Comparison of ENCODE assay signal across 29 cellular contexts in genomic region chr7:7704867-7705266, GRCh38.
"Had no signal": no experiment of that assay in that cellular context is flagged by ENCODE, and none has a peak within 500 bp of the region (broad histone marks: within the 10 kb centered on the region; RNA-seq: fewer than 3 reads in every experiment).

No MANE protein-coding gene starts in this region.

- H3K4me1 ChIP-seq: Peyer's patch had no signal

- H3K27ac Mint-ChIP-seq: activated CD4-positive, alpha-beta memory T cell treated with anti-CD3 and anti-CD28 coated beads for 36 hours; activated CD4-positive, alpha-beta T cell treated with anti-CD3 and anti-CD28 coated beads, Interleukin-2, amount 10 ng/mL, durations not matched to agents 7 days and 5 days; activated naive CD4-positive, alpha-beta T cell treated with anti-CD3 and anti-CD28 coated beads, Interleukin-2, amount 50 U/mL, for 72 hours; activated naive CD8-positive, alpha-beta T cell treated with anti-CD3 and anti-CD28 coated beads, Interleukin-2, amount 50 U/mL, for 24 hours; T-helper 17 cell had no signal

- H3K4me3 ChIP-seq: ascending aorta, body of pancreas, cardiac muscle cell, Peyer's patch had no signal

- H3K27ac ChIP-seq: ascending aorta, body of pancreas, cardiac muscle cell, Peyer's patch had no signal

- H3K9me3 ChIP-seq: ascending aorta, body of pancreas, Peyer's patch had no signal

- H3K4me3 Mint-ChIP-seq: activated CD4-positive, alpha-beta memory T cell treated with anti-CD3 and anti-CD28 coated beads for 36 hours; activated CD4-positive, alpha-beta T cell treated with anti-CD3 and anti-CD28 coated beads, Interleukin-2, amount 10 ng/mL, durations not matched to agents 7 days and 5 days; activated naive CD8-positive, alpha-beta T cell treated with anti-CD3 and anti-CD28 coated beads, Interleukin-2, amount 50 U/mL, for 24 hours; activated T-cell treated with anti-CD3 and anti-CD28 coated beads, Interleukin-2, amount 50 U/mL, for 4 hours; T-helper 17 cell had no signal

- ATAC-seq: activated naive CD4-positive, alpha-beta T cell treated with anti-CD3 and anti-CD28 coated beads, Interleukin-2, amount 50 U/mL, for 72 hours; activated naive CD8-positive, alpha-beta T cell treated with anti-CD3 and anti-CD28 coated beads, Interleukin-2, amount 50 U/mL, for 24 hours; activated T-cell treated with anti-CD3 and anti-CD28 coated beads, Interleukin-2, amount 50 U/mL, for 4 hours; body of pancreas; T-helper 17 cell had no signal

- H3K9me3 Mint-ChIP-seq: activated CD4-positive, alpha-beta memory T cell treated with anti-CD3 and anti-CD28 coated beads for 36 hours; activated CD4-positive, alpha-beta T cell treated with anti-CD3 and anti-CD28 coated beads, Interleukin-2, amount 10 ng/mL, durations not matched to agents 7 days and 5 days; activated naive CD4-positive, alpha-beta T cell treated with anti-CD3 and anti-CD28 coated beads, Interleukin-2, amount 50 U/mL, for 72 hours; activated naive CD8-positive, alpha-beta T cell treated with anti-CD3 and anti-CD28 coated beads, Interleukin-2, amount 50 U/mL, for 24 hours; activated T-cell treated with anti-CD3 and anti-CD28 coated beads, Interleukin-2, amount 50 U/mL, for 4 hours had no signal

- H3K27me3 Mint-ChIP-seq: activated CD4-positive, alpha-beta memory T cell treated with anti-CD3 and anti-CD28 coated beads for 36 hours; activated CD4-positive, alpha-beta T cell treated with anti-CD3 and anti-CD28 coated beads, Interleukin-2, amount 10 ng/mL, durations not matched to agents 7 days and 5 days; activated naive CD8-positive, alpha-beta T cell treated with anti-CD3 and anti-CD28 coated beads, Interleukin-2, amount 50 U/mL, for 24 hours; T-helper 17 cell had no signal

- H3K27me3 ChIP-seq: ascending aorta, body of pancreas, cardiac muscle cell, Peyer's patch had no signal

- H3K36me3 Mint-ChIP-seq: activated CD4-positive, alpha-beta memory T cell treated with anti-CD3 and anti-CD28 coated beads for 36 hours; activated naive CD4-positive, alpha-beta T cell treated with anti-CD3 and anti-CD28 coated beads, Interleukin-2, amount 50 U/mL, for 72 hours had no signal

- H3K36me3 ChIP-seq: ascending aorta, cardiac muscle cell, Peyer's patch had no signal

- DNase-seq: activated CD4-positive, alpha-beta memory T cell treated with anti-CD3 and anti-CD28 coated beads for 36 hours; activated CD4-positive, alpha-beta T cell treated with anti-CD3 and anti-CD28 coated beads, Interleukin-2, amount 10 ng/mL, durations not matched to agents 7 days and 5 days; activated CD4-positive, CD25-positive, alpha-beta regulatory T cell; activated CD8-positive, alpha-beta memory T cell treated with anti-CD3 and anti-CD28 coated beads for 24 hours; activated effector memory CD4-positive, alpha-beta T cell treated with anti-CD3 and anti-CD28 coated beads, Interleukin-2, amount 50 U/mL, for 16 hours; activated naive CD4-positive, alpha-beta T cell treated with Interleukin-2 at 50 U/mL for 16 hours; activated naive CD8-positive, alpha-beta T cell treated with anti-CD3 and anti-CD28 coated beads, Interleukin-2, amount 50 U/mL, for 24 hours; activated T-cell treated with anti-CD3 and anti-CD28 coated beads, Interleukin-2, amount 50 U/mL, for 4 hours; amniotic stem cell; body of pancreas; cerebellar nuclear complex; KG1; NCI-H1092 treated with DMSO at 0.1 percent for 48 hours; NCI-H1417 treated with DMSO at 0.1 percent for 48 hours; NCI-H1694; NCI-H2029; NCI-H2107; NCI-H2171 treated with DMSO at 0.1 percent for 48 hours; NCI-H226; NCI-H526; NCI-H82; NK-92 treated with Interleukin-12 subunit alpha and Interleukin-12 subunit beta, amount 100 ng/mL, for 24 hours; Peyer's patch; SIG-M5; T-helper 17 cell; T-helper 9 cell had no signal
